1 cellular context compared by ENCODE assay signal in genomic region chr20:3045816-3046676, GRCh38.
TF ChIP-seq lines count a peak whose summit lies in the region.

Gene MRPS26, plus strand, starts transcription at chr20:3046052. Its CDS starts 17 bp downstream, at chr20:3046069.

TF ChIP-seq in K562, 482 proteins besides CTCF, POLR2A, EP300 and RAD21 (continued from another document and continues in another):
- no peak for TF ChIP-seq ZBTB49 (CRISPR knock-in tag; IDR thresholded peaks at IDR 0.05; ENCODE audit: borderline replicate concordance)
- TF ChIP-seq ZNF431 (CRISPR knock-in tag; IDR thresholded peaks at IDR 0.05) = 0 out of 2 replicates have a peak, but pooled peaks have one; percentile 30
- no peak for TF ChIP-seq ASH1L (IDR thresholded peaks at IDR 0.05; ENCODE audit: borderline replicate concordance, low read depth, partially characterized antibody)
- TF ChIP-seq ELF1 (tag; IDR thresholded peaks at IDR 0.05) = peak; percentile 87
- TF ChIP-seq RBM22 (IDR thresholded peaks at IDR 0.05; ENCODE audit: low read depth, low read length, poor library complexity, severe bottlenecking) = peak; percentile 84
- no peak for TF ChIP-seq SMARCA4 (IDR thresholded peaks at IDR 0.05)
- no peak for TF ChIP-seq KAT7 (CRISPR knock-in tag; IDR thresholded peaks at IDR 0.05; ENCODE audit: borderline replicate concordance)
- TF ChIP-seq ZNF511 (CRISPR knock-in tag; IDR thresholded peaks at IDR 0.05) = peak; percentile 83
- no peak for TF ChIP-seq THRB (CRISPR knock-in tag; conservative IDR thresholded peaks at IDR 0.05)
- TF ChIP-seq U2AF2 (optimal IDR thresholded peaks at IDR 0.05; ENCODE audit: low read depth, low read length) = no peak
- TF ChIP-seq FIP1L1 (IDR thresholded peaks at IDR 0.05; ENCODE audit: low read depth, low read length, poor library complexity, severe bottlenecking) = peak; percentile 75
- TF ChIP-seq ZNF12 (CRISPR knock-in tag; IDR thresholded peaks at IDR 0.05) = peak; percentile 49
- no peak for TF ChIP-seq MITF (IDR thresholded peaks at IDR 0.05)
- TF ChIP-seq MYC (IDR thresholded peaks at IDR 0.05; ENCODE audit: low read depth, low read length) = peak; percentile 81
- TF ChIP-seq MYC (CRISPR knock-in tag; IDR thresholded peaks at IDR 0.05; ENCODE audit: borderline replicate concordance, low read depth) = no peak; the same call in 1 of the 2 replicates
- TF ChIP-seq CREB3L1 (IDR thresholded peaks at IDR 0.05; ENCODE audit: borderline replicate concordance, low read depth) = peak; percentile 72; the same call in 1 of the 2 replicates
- peak; percentile 6; the same call in 1 of the 2 replicates for TF ChIP-seq THAP12 (CRISPR knock-in tag; IDR thresholded peaks at IDR 0.05)
- TF ChIP-seq HES1 (IDR thresholded peaks at IDR 0.05; ENCODE audit: low read depth) = no peak
- TF ChIP-seq CCAR2 (IDR thresholded peaks at IDR 0.05; ENCODE audit: low read depth, low read length) = no peak
- TF ChIP-seq ZBTB17 (CRISPR knock-in tag; IDR thresholded peaks at IDR 0.05) = peak; percentile 39; the same call in 1 of the 2 replicates
- TF ChIP-seq TEAD1 (CRISPR knock-in tag; IDR thresholded peaks at IDR 0.05) = peak in 1 of 2 experiments; percentile 85; a peak in 2 of 4 replicates
- 0 out of 2 replicates have a peak, but pooled peaks have one; percentile 28 for TF ChIP-seq ATF1 (CRISPR knock-in tag; IDR thresholded peaks at IDR 0.05)
- TF ChIP-seq ATF1 (tag; IDR thresholded peaks at IDR 0.05) = peak; percentile 83
- TF ChIP-seq CREB1 (IDR thresholded peaks at IDR 0.05) = peak; percentile 70; the same call in 1 of the 2 replicates
- peak; percentile 72 for TF ChIP-seq CREB1 (CRISPR knock-in tag; IDR thresholded peaks at IDR 0.05)
- no peak for TF ChIP-seq CHD7 (IDR thresholded peaks at IDR 0.05; ENCODE audit: low read depth, low read length)
- TF ChIP-seq BCOR (IDR thresholded peaks at IDR 0.05) = no peak
- TF ChIP-seq POLR2G (IDR thresholded peaks at IDR 0.05; ENCODE audit: low read depth, low read length) = peak; percentile 93
- TF ChIP-seq NONO (IDR thresholded peaks at IDR 0.05; ENCODE audit: low read depth in 2 of 2, low read length in 1 of 2) = peak; percentile 15 to 51; a peak in 1 of 4 replicates
- no peak for TF ChIP-seq KAT2B (IDR thresholded peaks at IDR 0.05; ENCODE audit: low read depth, low read length)
- no peak for TF ChIP-seq TRIM24 (IDR thresholded peaks at IDR 0.05)
- no peak for TF ChIP-seq JUN (IDR thresholded peaks at IDR 0.05; ENCODE audit: borderline replicate concordance, low read depth, low read length)
- TF ChIP-seq JUN (CRISPR knock-in tag; IDR thresholded peaks at IDR 0.05; ENCODE audit: borderline replicate concordance) = peak; percentile 69; the same call in 1 of the 2 replicates
- no peak for TF ChIP-seq ZNF696 (CRISPR knock-in tag; conservative IDR thresholded peaks at IDR 0.05)
- 0 out of 2 replicates have a peak, but pooled peaks have one; percentile 18 for TF ChIP-seq ZNF282 (CRISPR knock-in tag; IDR thresholded peaks at IDR 0.05)
- peak; percentile 88; the same call in 1 of the 2 replicates for TF ChIP-seq PHF8 (IDR thresholded peaks at IDR 0.05; ENCODE audit: borderline replicate concordance, low read length)
- TF ChIP-seq ZBTB1 (CRISPR knock-in tag; IDR thresholded peaks at IDR 0.05; ENCODE audit: borderline replicate concordance, low read depth) = peak; percentile 83
- TF ChIP-seq LARP7 (IDR thresholded peaks at IDR 0.05) = no peak
